ENCODE assay signal across 1 cellular context in genomic region chr2:223722226-223722625, GRCh38.
TF ChIP-seq lines count a peak whose summit lies in the region.

No MANE protein-coding gene starts in this region.

TF ChIP-seq in K562, 482 proteins besides CTCF, POLR2A, EP300 and RAD21:
- TF ChIP-seq RREB1 (CRISPR knock-in tag; IDR thresholded peaks at IDR 0.05) (no peak), CEBPZ (IDR thresholded peaks at IDR 0.05; ENCODE audit: borderline replicate concordance, low read depth, low read length) (no peak), ZNF644 (tag; IDR thresholded peaks at IDR 0.05; ENCODE audit: low read depth) (no peak), MNT (conservative IDR thresholded peaks at IDR 0.05) (no peak), DNMT1 (IDR thresholded peaks at IDR 0.05) (no peak), SMAD1 (IDR thresholded peaks at IDR 0.05; ENCODE audit: low read depth, low read length, partially characterized antibody) (no peak)
